Comparison of ENCODE assay signal across 1 cellular context in the genomic region with DNA sequence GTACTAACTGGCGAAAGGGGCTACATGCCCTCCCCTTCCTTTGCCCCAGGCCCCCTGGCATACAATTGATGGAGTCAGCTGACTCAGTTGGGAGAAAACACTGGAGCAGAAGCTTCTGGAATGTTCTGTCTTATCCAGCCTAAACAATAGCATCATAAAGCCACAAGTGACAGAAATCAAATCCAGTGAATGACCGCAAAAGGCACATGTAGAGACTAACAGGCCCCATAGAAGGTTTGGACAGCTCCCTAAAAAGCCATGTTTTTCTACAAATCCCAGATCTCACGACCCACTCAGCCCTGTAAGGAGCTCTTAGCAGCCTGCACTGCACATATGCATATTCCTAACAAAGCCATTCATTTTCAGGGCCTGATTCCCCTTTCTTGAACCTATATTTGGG.
TF ChIP-seq lines count a peak whose summit lies in the region.

No MANE protein-coding gene starts in this region.

TF ChIP-seq in HEK293, 187 proteins besides CTCF, POLR2A, EP300 and RAD21:
- TF ChIP-seq, protein P1, sequence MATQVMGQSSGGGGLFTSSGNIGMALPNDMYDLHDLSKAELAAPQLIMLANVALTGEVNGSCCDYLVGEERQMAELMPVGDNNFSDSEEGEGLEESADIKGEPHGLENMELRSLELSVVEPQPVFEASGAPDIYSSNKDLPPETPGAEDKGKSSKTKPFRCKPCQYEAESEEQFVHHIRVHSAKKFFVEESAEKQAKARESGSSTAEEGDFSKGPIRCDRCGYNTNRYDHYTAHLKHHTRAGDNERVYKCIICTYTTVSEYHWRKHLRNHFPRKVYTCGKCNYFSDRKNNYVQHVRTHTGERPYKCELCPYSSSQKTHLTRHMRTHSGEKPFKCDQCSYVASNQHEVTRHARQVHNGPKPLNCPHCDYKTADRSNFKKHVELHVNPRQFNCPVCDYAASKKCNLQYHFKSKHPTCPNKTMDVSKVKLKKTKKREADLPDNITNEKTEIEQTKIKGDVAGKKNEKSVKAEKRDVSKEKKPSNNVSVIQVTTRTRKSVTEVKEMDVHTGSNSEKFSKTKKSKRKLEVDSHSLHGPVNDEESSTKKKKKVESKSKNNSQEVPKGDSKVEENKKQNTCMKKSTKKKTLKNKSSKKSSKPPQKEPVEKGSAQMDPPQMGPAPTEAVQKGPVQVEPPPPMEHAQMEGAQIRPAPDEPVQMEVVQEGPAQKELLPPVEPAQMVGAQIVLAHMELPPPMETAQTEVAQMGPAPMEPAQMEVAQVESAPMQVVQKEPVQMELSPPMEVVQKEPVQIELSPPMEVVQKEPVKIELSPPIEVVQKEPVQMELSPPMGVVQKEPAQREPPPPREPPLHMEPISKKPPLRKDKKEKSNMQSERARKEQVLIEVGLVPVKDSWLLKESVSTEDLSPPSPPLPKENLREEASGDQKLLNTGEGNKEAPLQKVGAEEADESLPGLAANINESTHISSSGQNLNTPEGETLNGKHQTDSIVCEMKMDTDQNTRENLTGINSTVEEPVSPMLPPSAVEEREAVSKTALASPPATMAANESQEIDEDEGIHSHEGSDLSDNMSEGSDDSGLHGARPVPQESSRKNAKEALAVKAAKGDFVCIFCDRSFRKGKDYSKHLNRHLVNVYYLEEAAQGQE (tag by site-specific recombination; IDR thresholded peaks at IDR 0.05): peak; percentile 50; the same call in 1 of the 2 replicates
- no peak for TF ChIP-seq ZNF266 (tag by site-specific recombination; IDR thresholded peaks at IDR 0.05; ENCODE audit: low read depth)
TF ChIP-seq in HEK293: peak in this region for 1.
